In the genomic region with DNA sequence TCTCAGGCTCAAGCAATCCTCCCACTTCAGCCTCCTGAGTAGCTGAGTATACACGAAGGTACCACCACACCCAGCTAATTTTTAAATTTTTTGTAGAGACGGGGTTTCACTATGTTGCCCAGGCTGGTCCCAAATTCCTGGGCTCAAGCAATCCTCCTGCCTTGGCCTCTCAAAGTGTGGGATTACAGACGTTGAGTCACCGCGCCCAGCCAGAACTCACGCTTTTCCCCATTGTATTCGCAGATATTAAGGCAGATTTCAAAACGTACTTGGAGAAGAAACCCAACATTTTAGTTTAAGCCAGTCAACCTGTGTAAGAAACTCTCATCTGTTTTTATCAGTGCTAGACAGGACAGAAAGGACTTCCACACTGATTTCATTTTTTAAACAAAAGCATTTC, we compare ENCODE assay signal across 24 cellular contexts. TPM values are rescaled to one million over a fixed set of nuclear protein-coding genes. Genes with fewer than 3 reads are reported as not detected.
"Had no signal": no experiment of that assay in that cellular context is flagged by ENCODE, and none has a peak within 500 bp of the region (broad histone marks: within the 10 kb centered on the region; RNA-seq: fewer than 3 reads in every experiment).

No MANE protein-coding gene starts in this region.

- DNase-seq: dorsolateral prefrontal cortex; effector CD4-positive, alpha-beta T cell; foreskin fibroblast; gastrocnemius medialis; kidney; mucosa of descending colon; naive B cell; nucleus accumbens; psoas muscle; right cardiac atrium; small intestine; stimulated activated CD4-positive, alpha-beta T cell treated with anti-CD3 and anti-CD28 coated beads, Interleukin-12 subunit alpha, Interleukin-12 subunit beta, amount 100 ng/mL, for 4 hours; stimulated activated CD4-positive, alpha-beta T cell treated with anti-CD3 and anti-CD28 coated beads, Interleukin-1b, Interleukin-23, amount 100 ng/mL, for 48 hours; stimulated activated CD4-positive, alpha-beta T cell treated with anti-CD3 and anti-CD28 coated beads, Interleukin-4, amount 100 ng/mL, for 1 hour; stimulated activated CD8-positive, alpha-beta memory T cell treated with anti-CD3 and anti-CD28 coated beads, Interleukin-4, amount 100 ng/mL, for 48 hours; stimulated activated naive CD4-positive, alpha-beta T cell; stimulated activated naive CD8-positive, alpha-beta T cell treated with anti-CD3 and anti-CD28 coated beads, Interleukin-15, amount 100 ng/mL, for 72 hours; thyroid gland; trophoblast cell had no signal

- H3K27me3 ChIP-seq: gastrocnemius medialis, thyroid gland, vagina had no signal

- H3K36me3 ChIP-seq: gastrocnemius medialis, thyroid gland, vagina had no signal

- H3K4me3 ChIP-seq: dorsolateral prefrontal cortex, gastrocnemius medialis, lung, mucosa of descending colon, psoas muscle, thyroid gland, vagina had no signal

- H3K9me3 ChIP-seq: gastrocnemius medialis, mucosa of descending colon, psoas muscle, thyroid gland, vagina had no signal

- H3K4me1 ChIP-seq: gastrocnemius medialis, psoas muscle, vagina had no signal

- H3K27ac ChIP-seq: dorsolateral prefrontal cortex, epithelial cell of prostate, gastrocnemius medialis, psoas muscle, thyroid gland, vagina had no signal

RNA-seq across cellular contexts. Expression of gene COL23A1, which starts 26.6 kb away (rescaled TPM):
- total RNA-seq: glomerular endothelial cell, osteocyte had no signal
